16 cellular contexts compared by ENCODE assay signal in genomic region chr1:40735234-40735633, GRCh38. TPM values are rescaled to one million over a fixed set of nuclear protein-coding genes. Genes with fewer than 3 reads are reported as not detected.
DNase-seq lines count a peak whose midpoint lies in the region; ATAC-seq, FAIRE-seq and TF ChIP-seq lines count a peak whose summit lies in the region.
"Had no signal": no experiment of that assay in that cellular context is flagged by ENCODE, and none has a peak within 500 bp of the region (broad histone marks: within the 10 kb centered on the region; RNA-seq: fewer than 3 reads in every experiment).

No MANE protein-coding gene starts in this region.

- WGBS in psoas muscle, 3 donors = 59 to 72% (median 67%) methylated on average over 4 of the region's 4 CpGs
- 98% methylated on average over 4 of the region's 4 CpGs for WGBS in mesenchymal stem cell

- H3K4me3 Mint-ChIP-seq in CD4-positive, alpha-beta T cell = no peak overlapping the region
- H3K4me3 Mint-ChIP-seq in astrocyte (ENCODE audit: unreplicated experiment) (no peak overlapping the region), glutamatergic neuron (ENCODE audit: unreplicated experiment) (no peak overlapping the region)

- H3K9ac ChIP-seq in astrocyte (ENCODE audit: low read length) (no peak overlapping the region), mesenchymal stem cell (ENCODE audit: low read length) (no peak overlapping the region)

- no peak overlapping the region for H3K14ac ChIP-seq in mesenchymal stem cell (ENCODE audit: low read length in 2 of 2)

- H3K4me3 ChIP-seq in astrocyte (ENCODE audit: insufficient read depth, low read depth, low read length) (no peak overlapping the region), psoas muscle (no peak overlapping the region), mesenchymal stem cell (ENCODE audit: insufficient read depth in 1 of 2, low read depth in 1 of 2, low read length in 2 of 2) (no peak overlapping the region)
- H3K4me3 ChIP-seq: SJSA1 had no signal

- H2AK5ac ChIP-seq in mesenchymal stem cell (ENCODE audit: low read length, severe bottlenecking) = no peak overlapping the region

- POLR2A ChIA-PET in CD4-positive, alpha-beta T cell (lab: Charles Lee) = interaction anchor here (1.4 kb wide), 1 partner anchor 44 kb away, joined by 4 read pairs; the partner anchor contains the start of gene NFYC

- FAIRE-seq in astrocyte (lab: Jason Lieb, UNC) = no peak

- H3K36me3 ChIP-seq in astrocyte (ENCODE audit: insufficient read depth, low read length) = peaks cover 11% of the 10 kb centered on the region
- H3K36me3 ChIP-seq in psoas muscle (ENCODE audit: insufficient read depth in 1 of 2, low read depth in 1 of 2) = peaks cover 7 to 15% of the 10 kb centered on the region in 2 donors
- H3K36me3 ChIP-seq in mesenchymal stem cell (ENCODE audit: control insufficient read depth in 1 of 2, insufficient read depth in 2 of 2, low read depth in 1 of 2, low read length in 2 of 2) = peaks cover 0 to 17% of the 10 kb centered on the region in 2 experiments

- intact Hi-C loops in CD4-positive, alpha-beta T cell (cut with DNase I, micrococcal nuclease) = no loop called here
- intact Hi-C loops in psoas muscle (cut with DNase I) = no loop called here

- no peak overlapping the region for H3K4me2 ChIP-seq in astrocyte (ENCODE audit: low read length)
- no peak overlapping the region for H3K4me2 ChIP-seq in mesenchymal stem cell (ENCODE audit: low read length, poor library complexity, severe bottlenecking)

- CTCF ChIA-PET in CD4-positive, alpha-beta T cell (lab: Charles Lee) = interaction anchor here (0.7 kb wide), 1 partner anchor 31 kb away, joined by 3 read pairs; no protein-coding TSS in a partner anchor

- H3K9me3 Mint-ChIP-seq in CD4-positive, alpha-beta T cell = no peaks in the 10 kb centered on the region
- peaks cover 2% of the 10 kb centered on the region for H3K9me3 Mint-ChIP-seq in astrocyte (ENCODE audit: unreplicated experiment)
- peaks cover 2% of the 10 kb centered on the region for H3K9me3 Mint-ChIP-seq in glutamatergic neuron (ENCODE audit: unreplicated experiment)

- no peak overlapping the region for H3K18ac ChIP-seq in mesenchymal stem cell (ENCODE audit: low read depth in 1 of 2, low read length in 2 of 2)

- H3K27me3 ChIP-seq in CD4-positive, alpha-beta T cell (ENCODE audit: control insufficient read depth, insufficient read depth, low read length) = no peaks in the 10 kb centered on the region
- H3K27me3 ChIP-seq in astrocyte (ENCODE audit: insufficient read depth, low read length) (no peaks in the 10 kb centered on the region), psoas muscle (ENCODE audit: insufficient read depth in 3 of 3, low read length in 2 of 3) (no peaks in the 10 kb centered on the region), mesenchymal stem cell (ENCODE audit: control insufficient read depth in 1 of 2, insufficient read depth in 1 of 2, low read length in 2 of 2) (no peaks in the 10 kb centered on the region)
- H3K27me3 ChIP-seq: SJSA1 had no signal

- peaks cover 61% of the 10 kb centered on the region for H3K79me2 ChIP-seq in astrocyte (ENCODE audit: insufficient read depth, low read length)

- H3K4me1 ChIP-seq in astrocyte (ENCODE audit: insufficient read depth, low read length) = peaks cover 3% of the 10 kb centered on the region
- peaks cover 54% of the 10 kb centered on the region for H3K4me1 ChIP-seq in psoas muscle
- H3K4me1 ChIP-seq in mesenchymal stem cell (ENCODE audit: control insufficient read depth, insufficient read depth, low read depth, low read length) = peaks cover 2% of the 10 kb centered on the region
- H3K4me1 ChIP-seq: SJSA1 had no signal

- no peak for TF ChIP-seq CTCF in CD4-positive, alpha-beta T cell (IDR thresholded peaks at IDR 0.05)
- no peak for TF ChIP-seq CTCF in astrocyte (IDR thresholded peaks at IDR 0.05; ENCODE audit: insufficient read depth, low read depth, low read length)
- no peak for TF ChIP-seq CTCF in glutamatergic neuron (IDR thresholded peaks at IDR 0.05; ENCODE audit: partially characterized antibody, unreplicated experiment)
- no peak for TF ChIP-seq CTCF in psoas muscle (IDR thresholded peaks at IDR 0.05)

- H3K23ac ChIP-seq in mesenchymal stem cell (ENCODE audit: low read length in 2 of 2) = no peak overlapping the region

- H3K27ac Mint-ChIP-seq in CD4-positive, alpha-beta T cell = peak overlapping the region; percentile 50
- peak overlapping the region; percentile 47 for H3K27ac Mint-ChIP-seq in astrocyte (ENCODE audit: unreplicated experiment)
- H3K27ac Mint-ChIP-seq in glutamatergic neuron (ENCODE audit: unreplicated experiment) = peak overlapping the region; percentile 28

- no peak for ATAC-seq in CD4-positive, alpha-beta T cell (ENCODE audit: poor library complexity)
- ATAC-seq in psoas muscle = no peak
- ATAC-seq in HG03175 (IDR thresholded peaks at IDR 0.05; ENCODE audit: unreplicated experiment) = no peak
- no peak for ATAC-seq in GM19023 (IDR thresholded peaks at IDR 0.05; ENCODE audit: unreplicated experiment)

- H2BK120ac ChIP-seq in mesenchymal stem cell (ENCODE audit: low read depth, low read length) = no peak overlapping the region

- peaks cover 27% of the 10 kb centered on the region for H3K79me1 ChIP-seq in mesenchymal stem cell (replicated peaks; ENCODE audit: low read length, poor library complexity, severe bottlenecking)

- H3K27ac ChIP-seq in CD4-positive, alpha-beta T cell (ENCODE audit: low read depth, low read length) = no peak overlapping the region
- peak overlapping the region; percentile 82 for H3K27ac ChIP-seq in astrocyte (ENCODE audit: low read depth, low read length)
- peak overlapping the region; percentile 77 for H3K27ac ChIP-seq in psoas muscle
- H3K27ac ChIP-seq in mesenchymal stem cell (ENCODE audit: low read length, poor library complexity, severe bottlenecking) = no peak overlapping the region
- H3K27ac ChIP-seq: RWPE1, SJSA1 had no signal

- H2BK15ac ChIP-seq in mesenchymal stem cell (ENCODE audit: low read depth, poor library complexity, severe bottlenecking) = no peak overlapping the region

- no peaks in the 10 kb centered on the region for H3K27me3 Mint-ChIP-seq in CD4-positive, alpha-beta T cell
- H3K27me3 Mint-ChIP-seq in astrocyte (ENCODE audit: low read depth, unreplicated experiment) (no peaks in the 10 kb centered on the region), glutamatergic neuron (ENCODE audit: unreplicated experiment) (no peaks in the 10 kb centered on the region)

- peaks cover 47% of the 10 kb centered on the region for H3K36me3 Mint-ChIP-seq in CD4-positive, alpha-beta T cell (ENCODE audit: low read depth)
- H3K36me3 Mint-ChIP-seq in astrocyte (ENCODE audit: low read depth, unreplicated experiment) (peaks cover 20% of the 10 kb centered on the region), glutamatergic neuron (ENCODE audit: unreplicated experiment) (no peaks in the 10 kb centered on the region)

- no peak for DNase-seq in CD4-positive, alpha-beta T cell
- no peak for DNase-seq in astrocyte (ENCODE audit: low read depth)
- no peak for DNase-seq in glutamatergic neuron
- no peak for DNase-seq in psoas muscle
- DNase-seq in mesenchymal stem cell = no peak
- DNase-seq: DMS79 treated with DMSO at 0.1 percent for 48 hours, KG1, NCI-H146, NCI-H2081, NCI-H510A, NCI-H774 had no signal

- H3K4me1 Mint-ChIP-seq in CD4-positive, alpha-beta T cell (ENCODE audit: low read depth) = peaks cover 57% of the 10 kb centered on the region
- H3K4me1 Mint-ChIP-seq in astrocyte (ENCODE audit: low read depth, unreplicated experiment) = peaks cover 25% of the 10 kb centered on the region
- peaks cover 4% of the 10 kb centered on the region for H3K4me1 Mint-ChIP-seq in glutamatergic neuron (ENCODE audit: low read depth, unreplicated experiment)

- H4K91ac ChIP-seq in mesenchymal stem cell (ENCODE audit: low read length) = no peak overlapping the region

- H2BK12ac ChIP-seq in mesenchymal stem cell (ENCODE audit: low read length in 2 of 2) = no peak overlapping the region

- H3K4ac ChIP-seq in mesenchymal stem cell (ENCODE audit: low read depth in 1 of 2, low read length in 2 of 2) = no peak overlapping the region

- no peak overlapping the region for H4K8ac ChIP-seq in mesenchymal stem cell (ENCODE audit: low read length)

- H2BK5ac ChIP-seq in mesenchymal stem cell (ENCODE audit: low read depth, low read length, poor library complexity, severe bottlenecking) = no peak overlapping the region

- no peaks in the 10 kb centered on the region for H3K9me3 ChIP-seq in CD4-positive, alpha-beta T cell (ENCODE audit: control insufficient read depth, low read length)
- H3K9me3 ChIP-seq in astrocyte (ENCODE audit: insufficient read depth, low read depth, low read length) = peaks cover 4% of the 10 kb centered on the region
- H3K9me3 ChIP-seq in psoas muscle = no peaks in the 10 kb centered on the region
- H3K9me3 ChIP-seq in mesenchymal stem cell (ENCODE audit: control insufficient read depth, low read length) = peaks cover 9% of the 10 kb centered on the region
- H3K9me3 ChIP-seq: SJSA1 had no signal

- H2AFZ ChIP-seq in astrocyte (ENCODE audit: low read depth, low read length) (no peak overlapping the region), mesenchymal stem cell (ENCODE audit: low read depth, low read length) (no peak overlapping the region)

- H4K20me1 ChIP-seq in astrocyte (ENCODE audit: insufficient read depth, low read length) = peaks cover 39% of the 10 kb centered on the region

RNA-seq across cellular contexts. Expression of gene NFYC, which starts 43.7 kb away (rescaled TPM):
- total RNA-seq in CD4-positive, alpha-beta T cell = 10 to 100 TPM; 28.6 to 35.2 TPM
- total RNA-seq in astrocyte (48.4 and 51.1 TPM in 2 replicates), glutamatergic neuron (ENCODE audit: unreplicated experiment) (44.2 TPM), psoas muscle (10 to 100 TPM; 45.8 to 67.8 (median 61.1) TPM)
- polyA plus RNA-seq in psoas muscle = 10 to 100 TPM; 52.0 to 69.0 (median 58.6) TPM
- polyA plus RNA-seq in mesenchymal stem cell (2013, experiment 1 of 2) = 32.5 TPM
- polyA plus RNA-seq in mesenchymal stem cell (2013, experiment 2 of 2) = 32.5 TPM

RNA-seq across cellular contexts. Expression of gene KCNQ4, which starts 48.4 kb away (rescaled TPM):
- under 1 TPM; 0.25 to 0.30 TPM for total RNA-seq in CD4-positive, alpha-beta T cell
- total RNA-seq in astrocyte = 0.89 and 1.5 TPM in 2 replicates
- 0.76 TPM for total RNA-seq in glutamatergic neuron (ENCODE audit: unreplicated experiment)
- 1 to 10 TPM; 4.6 to 9.1 (median 6.3) TPM for total RNA-seq in psoas muscle
- 1 to 10 TPM; 1.9 to 2.7 (median 2.1) TPM for polyA plus RNA-seq in psoas muscle
- 0.10 TPM for polyA plus RNA-seq in mesenchymal stem cell (2013, experiment 1 of 2)
- 0.14 TPM for polyA plus RNA-seq in mesenchymal stem cell (2013, experiment 2 of 2)
- total RNA-seq: M059J had no signal

Comparison
In these comparisons a context has a peak if more than half of its experiments do, and no peak if none do; other contexts are left out.
1. H3K27ac ChIP-seq: peak in astrocyte (single experiment) and psoas muscle (single experiment); none in CD4-positive, alpha-beta T cell (single experiment) and mesenchymal stem cell (single experiment).
2. Peak in every context shown above with its lines, with median percentiles within 50 percentile points of each other: H3K27ac Mint-ChIP-seq.